8 cellular contexts compared by ENCODE assay signal in the genomic region with DNA sequence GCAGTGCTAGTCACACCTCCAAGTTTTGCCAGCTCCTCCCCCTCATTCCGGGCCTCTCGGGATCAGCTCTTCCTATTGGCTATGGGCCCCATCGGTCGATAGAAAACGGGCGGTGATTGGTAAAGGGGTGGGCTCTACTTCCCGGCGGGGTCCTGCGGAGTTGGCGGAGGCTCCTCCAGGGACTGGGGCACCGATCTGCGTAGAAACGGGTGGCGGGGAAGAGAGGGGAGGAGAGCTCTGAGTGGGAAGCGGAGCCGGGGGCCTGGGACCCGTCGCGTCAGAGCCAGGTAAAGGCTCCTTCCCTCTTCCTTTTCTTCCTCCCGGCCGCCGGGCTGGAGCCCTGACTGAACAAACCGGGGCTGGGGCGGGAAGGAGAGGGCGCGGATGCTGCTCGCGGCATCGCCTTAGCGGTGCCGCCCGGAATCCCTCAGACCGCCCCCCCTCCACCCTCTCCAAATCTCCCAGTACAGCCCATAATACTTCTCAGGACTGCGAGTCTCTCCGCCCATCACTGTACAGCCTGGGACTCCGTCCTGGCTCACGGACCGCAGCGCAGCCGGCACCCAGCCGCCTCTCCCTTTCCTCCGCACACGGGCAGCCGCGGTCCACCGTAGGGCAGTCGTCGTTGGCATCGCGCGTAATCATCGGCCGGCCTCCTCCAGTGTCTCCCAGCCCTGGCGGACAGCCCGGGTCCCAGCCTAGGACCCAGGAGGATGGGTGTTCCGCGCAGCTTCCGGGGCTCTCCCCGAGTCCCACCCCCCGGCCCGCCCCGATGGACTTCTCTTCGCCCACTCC. TPM values are rescaled to one million over a fixed set of nuclear protein-coding genes. Genes with fewer than 3 reads are reported as not detected.
DNase-seq lines count a peak whose midpoint lies in the region; ATAC-seq and TF ChIP-seq lines count a peak whose summit lies in the region.
"Not testable (repeated sequence)": the region's sequence is repeated elsewhere in the genome, so short reads cannot be mapped to it uniquely, and the experiment has no call there.

A gene (plus strand): TSS at position 178 of the 795 bp plus-strand sequence. CDS start 2,430 bp downstream, outside the sequence.

- H3K36me3 Mint-ChIP-seq in glutamatergic neuron (ENCODE audit: unreplicated experiment) = not testable (repeated sequence)

- peak; percentile 10 for ATAC-seq in HG02840 (IDR thresholded peaks at IDR 0.05; ENCODE audit: low FRiP score, unreplicated experiment)
- ATAC-seq in stimulated activated naive CD8-positive, alpha-beta T cell treated with anti-CD3 and anti-CD28 coated beads, Interleukin-15, Interleukin-2, amounts not matched to agents 100 U/mL and 50 U/mL, for 24 hours = peak; percentile 19

- H3K4me1 Mint-ChIP-seq in glutamatergic neuron (ENCODE audit: low read depth, unreplicated experiment) = not testable (repeated sequence)

- H3K27me3 ChIP-seq in adipocyte (replicated peaks; ENCODE audit: control insufficient read depth, insufficient read depth, low read length); neutrophil: not testable (repeated sequence)

- H3K27me3 Mint-ChIP-seq in glutamatergic neuron (ENCODE audit: unreplicated experiment) = not testable (repeated sequence)

- H3K27ac Mint-ChIP-seq in glutamatergic neuron (ENCODE audit: unreplicated experiment) = not testable (repeated sequence)

- H3K4me3 ChIP-seq in adipocyte (ENCODE audit: low read length) (peak within 1 kb of the TSS; percentile 71), neutrophil (ENCODE audit: low read depth in 1 of 2, low read length in 1 of 2) (peak within 1 kb of the TSS; percentile 59 to 70)

- peak; percentile 57 for DNase-seq in ELR (ENCODE audit: low read depth)
- DNase-seq in NCI-H2029 (lab: John Stamatoyannopoulos, UW) = peak; percentile 7
- DNase-seq in T-helper 22 cell (ENCODE audit: low read depth) = peak; percentile 50
- peak; percentile 70 for DNase-seq in adipocyte (ENCODE audit: low read depth)
- DNase-seq in glutamatergic neuron = peak; percentile 47
- peak; percentile 61 for DNase-seq in stimulated activated naive CD8-positive, alpha-beta T cell treated with anti-CD3 and anti-CD28 coated beads, Interleukin-15, Interleukin-2, amounts not matched to agents 100 U/mL and 50 U/mL, for 24 hours

- H3K27ac ChIP-seq in neutrophil = peak within 1 kb of the TSS; percentile 75

- H3K4me3 Mint-ChIP-seq in glutamatergic neuron (ENCODE audit: unreplicated experiment) = peak within 1 kb of the TSS; percentile 74

- not testable (repeated sequence) for H3K9me3 Mint-ChIP-seq in glutamatergic neuron (ENCODE audit: unreplicated experiment)

- H3K9ac ChIP-seq in adipocyte (ENCODE audit: low read length) = peak within 1 kb of the TSS; percentile 70

- not testable (repeated sequence) for TF ChIP-seq CTCF in glutamatergic neuron (IDR thresholded peaks at IDR 0.05; ENCODE audit: partially characterized antibody, unreplicated experiment); neutrophil (IDR thresholded peaks at IDR 0.05)

- H3K4me1 ChIP-seq in adipocyte (ENCODE audit: control insufficient read depth, insufficient read depth, low read length); neutrophil (ENCODE audit: control insufficient read depth in 1 of 2, insufficient read depth in 1 of 2, low read depth in 1 of 2, low read length in 1 of 2): not testable (repeated sequence)

- H3K9me3 ChIP-seq in adipocyte (ENCODE audit: control insufficient read depth, low read length); neutrophil: not testable (repeated sequence)

- not testable (repeated sequence) for H3K36me3 ChIP-seq in adipocyte (ENCODE audit: control insufficient read depth, insufficient read depth, low read length, severe bottlenecking); neutrophil

RNA-seq across cellular contexts. Expression of the gene that starts here (rescaled TPM):
- 22.8 TPM for total RNA-seq in glutamatergic neuron (ENCODE audit: unreplicated experiment)

Comparison
In these comparisons a context has a peak if more than half of its experiments do, and no peak if none do; other contexts are left out.
1. Peak in every context shown above with its lines: DNase-seq, ATAC-seq, H3K4me3 ChIP-seq and H3K27ac ChIP-seq.
2. DNase-seq: peak in every context shown above with its lines; median percentile 70 in adipocyte; 61 in stimulated activated naive CD8-positive, alpha-beta T cell treated with anti-CD3 and anti-CD28 coated beads, Interleukin-15, Interleukin-2, amounts not matched to agents 100 U/mL and 50 U/mL, for 24 hours; 57 in ELR; 50 in T-helper 22 cell; 47 in glutamatergic neuron; 7 in NCI-H2029.